ENCODE assay signal across 1 cellular context in the genomic region with DNA sequence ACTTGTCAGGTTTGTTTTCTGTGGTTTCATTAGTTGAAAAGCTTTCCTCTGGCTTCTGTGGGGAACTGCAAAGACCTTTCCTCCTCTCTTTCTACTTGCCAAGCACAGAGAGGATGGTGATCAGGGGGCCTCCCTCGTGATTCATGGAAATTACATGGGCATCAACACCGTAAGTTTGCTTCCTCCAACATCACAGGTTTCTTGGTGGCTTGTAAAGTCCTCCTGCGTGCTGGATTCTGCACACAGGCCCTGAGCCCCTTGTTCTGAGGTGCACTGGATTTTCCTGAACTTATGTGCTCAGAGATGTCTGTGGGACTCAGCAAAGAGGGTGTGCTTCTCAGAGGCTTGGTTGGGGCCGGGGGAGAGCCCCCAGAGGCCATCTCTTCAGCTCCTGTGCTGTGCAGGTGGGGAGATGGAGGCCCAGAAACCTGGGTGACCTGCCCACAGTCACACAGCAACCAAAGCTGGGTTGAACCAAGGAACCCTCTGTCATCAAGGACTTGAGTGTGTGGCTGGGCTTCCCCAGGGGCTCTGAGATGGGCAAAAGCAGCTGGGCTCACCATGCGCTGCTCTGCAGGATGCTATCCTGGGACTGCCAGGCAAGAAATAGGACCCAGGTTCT.
TF ChIP-seq lines count a peak whose summit lies in the region.

No MANE protein-coding gene starts in this region.

TF ChIP-seq in endothelial cell of umbilical vein, 7 proteins besides CTCF, POLR2A, EP300 and RAD21:
- TF ChIP-seq MYC (IDR thresholded peaks at IDR 0.05; ENCODE audit: low read depth, low read length), result no peak
- TF ChIP-seq FOS (IDR thresholded peaks at IDR 0.05; ENCODE audit: borderline replicate concordance, insufficient read depth, low read length), result no peak
- TF ChIP-seq EZH2 (IDR thresholded peaks at IDR 0.05; ENCODE audit: borderline replicate concordance, low read depth, low read length, severe bottlenecking), result no peak
- TF ChIP-seq, protein P1, sequence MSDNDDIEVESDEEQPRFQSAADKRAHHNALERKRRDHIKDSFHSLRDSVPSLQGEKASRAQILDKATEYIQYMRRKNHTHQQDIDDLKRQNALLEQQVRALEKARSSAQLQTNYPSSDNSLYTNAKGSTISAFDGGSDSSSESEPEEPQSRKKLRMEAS (IDR thresholded peaks at IDR 0.05; ENCODE audit: insufficient read depth, insufficient read length), result no peak
- TF ChIP-seq POLR2AphosphoS5 (IDR thresholded peaks at IDR 0.05; ENCODE audit: insufficient read depth, low read depth, low read length), result no peak
- TF ChIP-seq GATA2 (IDR thresholded peaks at IDR 0.05; ENCODE audit: insufficient read depth, insufficient read length, low read depth, low read length), result no peak
- no peak for TF ChIP-seq JUN (IDR thresholded peaks at IDR 0.05; ENCODE audit: borderline replicate concordance, insufficient read depth, insufficient read length, low read depth)
TF ChIP-seq in endothelial cell of umbilical vein: peak in this region for 0.
